In the genomic region with DNA sequence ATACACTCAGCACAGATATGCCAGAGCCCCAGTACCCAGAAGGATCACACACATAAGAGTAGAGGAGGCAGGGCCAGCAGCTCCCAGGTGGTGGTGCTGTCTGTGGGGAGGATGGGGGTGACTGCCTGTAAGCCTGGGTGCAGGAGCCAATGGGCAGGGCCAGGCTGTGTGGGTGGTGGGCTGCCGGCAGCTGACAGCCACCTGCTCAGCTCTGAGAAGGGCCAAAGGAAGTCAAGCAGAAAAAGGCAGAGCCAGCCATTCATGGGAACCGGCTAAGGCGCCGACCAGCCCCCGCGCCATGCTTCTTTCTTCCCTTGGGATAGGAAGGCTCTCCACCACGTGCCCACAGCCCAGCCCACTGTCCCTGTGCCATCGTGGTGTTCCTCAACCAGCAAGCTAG, we compare ENCODE assay signal across 1 cellular context.
TF ChIP-seq lines count a peak whose summit lies in the region.

No MANE protein-coding gene starts in this region.

TF ChIP-seq in HCT116, 20 proteins besides CTCF, POLR2A, EP300 and RAD21 (continued from another document):
- TF ChIP-seq, protein P1, sequence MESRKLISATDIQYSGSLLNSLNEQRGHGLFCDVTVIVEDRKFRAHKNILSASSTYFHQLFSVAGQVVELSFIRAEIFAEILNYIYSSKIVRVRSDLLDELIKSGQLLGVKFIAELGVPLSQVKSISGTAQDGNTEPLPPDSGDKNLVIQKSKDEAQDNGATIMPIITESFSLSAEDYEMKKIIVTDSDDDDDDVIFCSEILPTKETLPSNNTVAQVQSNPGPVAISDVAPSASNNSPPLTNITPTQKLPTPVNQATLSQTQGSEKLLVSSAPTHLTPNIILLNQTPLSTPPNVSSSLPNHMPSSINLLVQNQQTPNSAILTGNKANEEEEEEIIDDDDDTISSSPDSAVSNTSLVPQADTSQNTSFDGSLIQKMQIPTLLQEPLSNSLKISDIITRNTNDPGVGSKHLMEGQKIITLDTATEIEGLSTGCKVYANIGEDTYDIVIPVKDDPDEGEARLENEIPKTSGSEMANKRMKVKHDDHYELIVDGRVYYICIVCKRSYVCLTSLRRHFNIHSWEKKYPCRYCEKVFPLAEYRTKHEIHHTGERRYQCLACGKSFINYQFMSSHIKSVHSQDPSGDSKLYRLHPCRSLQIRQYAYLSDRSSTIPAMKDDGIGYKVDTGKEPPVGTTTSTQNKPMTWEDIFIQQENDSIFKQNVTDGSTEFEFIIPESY (IDR thresholded peaks at IDR 0.05; ENCODE audit: extremely low read depth, insufficient replicate concordance, low read length) = no peak
